In genomic region chr11:12148466-12148865, GRCh38 we compare ENCODE assay signal across 16 cellular contexts. TPM values are rescaled to one million over a fixed set of nuclear protein-coding genes. Genes with fewer than 3 reads are reported as not detected.
DNase-seq lines count a peak whose midpoint lies in the region; ATAC-seq and TF ChIP-seq lines count a peak whose summit lies in the region.
"Had no signal": no experiment of that assay in that cellular context is flagged by ENCODE, and none has a peak within 500 bp of the region (broad histone marks: within the 10 kb centered on the region; RNA-seq: fewer than 3 reads in every experiment).

No MANE protein-coding gene starts in this region.

- H3K4me3 Mint-ChIP-seq in stimulated activated naive CD8-positive, alpha-beta T cell treated with anti-CD3 and anti-CD28 coated beads, Interleukin-15, Interleukin-2, amounts not matched to agents 100 ng/mL and 50 ng/mL, for 24 hours: no peak overlapping the region
- H3K4me3 Mint-ChIP-seq in activated CD4-positive, alpha-beta memory T cell treated with anti-CD3 and anti-CD28 coated beads, Interleukin-2, amount 10 ng/mL, durations not matched to agents 7 days and 5 days: no peak overlapping the region

- POLR2A ChIA-PET in activated CD4-positive, alpha-beta memory T cell treated with anti-CD3 and anti-CD28 coated beads, Interleukin-2, amount 10 ng/mL, durations not matched to agents 7 days and 5 days (lab: Charles Lee): interaction anchor here (0.8 to 2.9 kb wide), 5 partner anchors 9 to 19 kb away, joined by 3 to 11 read pairs (median 8); no protein-coding TSS in a partner anchor

- no peak for TF ChIP-seq CTCF in foreskin fibroblast (IDR thresholded peaks at IDR 0.05; ENCODE audit: low read depth, low read length)

- no peak overlapping the region for H3K4me3 ChIP-seq in foreskin fibroblast (ENCODE audit: low read depth in 1 of 2, low read length in 2 of 2)
- H3K4me3 ChIP-seq: colonic mucosa, hepatocyte had no signal

- H3K4me1 Mint-ChIP-seq in stimulated activated naive CD8-positive, alpha-beta T cell treated with anti-CD3 and anti-CD28 coated beads, Interleukin-15, Interleukin-2, amounts not matched to agents 100 ng/mL and 50 ng/mL, for 24 hours (ENCODE audit: low read depth): peaks cover 77% of the 10 kb centered on the region
- H3K4me1 Mint-ChIP-seq in activated CD4-positive, alpha-beta memory T cell treated with anti-CD3 and anti-CD28 coated beads, Interleukin-2, amount 10 ng/mL, durations not matched to agents 7 days and 5 days: peaks cover 72% of the 10 kb centered on the region

- no peak for DNase-seq in stimulated activated naive CD8-positive, alpha-beta T cell treated with anti-CD3 and anti-CD28 coated beads, Interleukin-15, Interleukin-2, amounts not matched to agents 100 U/mL and 50 U/mL, for 24 hours
- DNase-seq in activated CD4-positive, alpha-beta memory T cell treated with anti-CD3 and anti-CD28 coated beads, Interleukin-2, amount 10 ng/mL, durations not matched to agents 7 days and 5 days: no peak
- DNase-seq in epithelial cell of prostate (ENCODE audit: low read depth, low spot score) (no peak), NCI-H2227 (lab: John Stamatoyannopoulos, UW; ENCODE audit: unreplicated experiment) (no peak), foreskin fibroblast (no peak)
- DNase-seq: activated CD4-positive, alpha-beta T cell treated with anti-CD3 and anti-CD28 coated beads, Interleukin-2, amount 50 U/mL, for 1 hour; colonic mucosa; COR-L47; Kasumi-1; NCI-H1092 treated with DMSO at 0.1 percent for 48 hours; NCI-H2081; NCI-H510A had no signal

- CTCF ChIA-PET in activated CD4-positive, alpha-beta memory T cell treated with anti-CD3 and anti-CD28 coated beads, Interleukin-2, amount 10 ng/mL, durations not matched to agents 7 days and 5 days (lab: Charles Lee): interaction anchor here (2.3 kb wide), 1 partner anchor 9 kb away, joined by 9 read pairs; no protein-coding TSS in a partner anchor

- ATAC-seq in stimulated activated naive CD8-positive, alpha-beta T cell treated with anti-CD3 and anti-CD28 coated beads, Interleukin-15, Interleukin-2, amounts not matched to agents 100 U/mL and 50 U/mL, for 24 hours: no peak
- ATAC-seq in esophagus mucosa: no peak

- H3K27ac Mint-ChIP-seq in stimulated activated naive CD8-positive, alpha-beta T cell treated with anti-CD3 and anti-CD28 coated beads, Interleukin-15, Interleukin-2, amounts not matched to agents 100 ng/mL and 50 ng/mL, for 24 hours: peak overlapping the region; percentile 59
- peak overlapping the region; percentile 88 for H3K27ac Mint-ChIP-seq in activated CD4-positive, alpha-beta memory T cell treated with anti-CD3 and anti-CD28 coated beads, Interleukin-2, amount 10 ng/mL, durations not matched to agents 7 days and 5 days

- peaks cover 10% of the 10 kb centered on the region for H3K36me3 Mint-ChIP-seq in stimulated activated naive CD8-positive, alpha-beta T cell treated with anti-CD3 and anti-CD28 coated beads, Interleukin-15, Interleukin-2, amounts not matched to agents 100 ng/mL and 50 ng/mL, for 24 hours (ENCODE audit: low read depth)
- H3K36me3 Mint-ChIP-seq in activated CD4-positive, alpha-beta memory T cell treated with anti-CD3 and anti-CD28 coated beads, Interleukin-2, amount 10 ng/mL, durations not matched to agents 7 days and 5 days (ENCODE audit: low read depth): peaks cover 40% of the 10 kb centered on the region
- H3K36me3 Mint-ChIP-seq: type B pancreatic cell had no signal

- H3K9me3 Mint-ChIP-seq in stimulated activated naive CD8-positive, alpha-beta T cell treated with anti-CD3 and anti-CD28 coated beads, Interleukin-15, Interleukin-2, amounts not matched to agents 100 ng/mL and 50 ng/mL, for 24 hours: no peaks in the 10 kb centered on the region
- H3K9me3 Mint-ChIP-seq in activated CD4-positive, alpha-beta memory T cell treated with anti-CD3 and anti-CD28 coated beads, Interleukin-2, amount 10 ng/mL, durations not matched to agents 7 days and 5 days: peaks cover 2% of the 10 kb centered on the region
- H3K9me3 Mint-ChIP-seq: type B pancreatic cell had no signal

- H3K27me3 Mint-ChIP-seq in stimulated activated naive CD8-positive, alpha-beta T cell treated with anti-CD3 and anti-CD28 coated beads, Interleukin-15, Interleukin-2, amounts not matched to agents 100 ng/mL and 50 ng/mL, for 24 hours: no peaks in the 10 kb centered on the region
- no peaks in the 10 kb centered on the region for H3K27me3 Mint-ChIP-seq in activated CD4-positive, alpha-beta memory T cell treated with anti-CD3 and anti-CD28 coated beads, Interleukin-2, amount 10 ng/mL, durations not matched to agents 7 days and 5 days
- H3K27me3 Mint-ChIP-seq: type B pancreatic cell had no signal

- H3K27ac ChIP-seq in epithelial cell of prostate: peak overlapping the region; percentile 2
- H3K27ac ChIP-seq: colonic mucosa, hepatocyte had no signal

RNA-seq across cellular contexts. Expression of gene MICAL2, which starts 38.1 kb away (rescaled TPM):
- total RNA-seq in activated CD4-positive, alpha-beta memory T cell treated with anti-CD3 and anti-CD28 coated beads, Interleukin-2, amount 10 ng/mL, durations not matched to agents 7 days and 5 days: 100 to 1,000 TPM; 135 to 143 TPM
- total RNA-seq in esophagus mucosa: 15.5 TPM
